8 cellular contexts compared by ENCODE assay signal in genomic region chr4:55853484-55854046, GRCh38. TPM values are rescaled to one million over a fixed set of nuclear protein-coding genes. Genes with fewer than 3 reads are reported as not detected.
DNase-seq lines count a peak whose midpoint lies in the region; ATAC-seq and TF ChIP-seq lines count a peak whose summit lies in the region.

EXOC1 (plus strand) TSS chr4:55853648; CDS start chr4:55858324, 4,676 bp downstream.

- peaks cover 3% of the 10 kb centered on the region for H3K36me3 Mint-ChIP-seq in activated naive CD4-positive, alpha-beta T cell treated with anti-CD3 and anti-CD28 coated beads, Interleukin-2, amount 50 U/mL, for 24 hours

- peak within 1 kb of the TSS; percentile 40 for H3K4me3 Mint-ChIP-seq in activated naive CD4-positive, alpha-beta T cell treated with anti-CD3 and anti-CD28 coated beads, Interleukin-2, amount 50 U/mL, for 24 hours

- H3K36me3 ChIP-seq in GM06990 (ENCODE audit: control insufficient read depth, insufficient read depth, low read length) = no peaks in the 10 kb centered on the region
- H3K36me3 ChIP-seq in suprapubic skin = no peaks in the 10 kb centered on the region

- no peaks in the 10 kb centered on the region for H3K27me3 Mint-ChIP-seq in activated naive CD4-positive, alpha-beta T cell treated with anti-CD3 and anti-CD28 coated beads, Interleukin-2, amount 50 U/mL, for 24 hours

- H3K4me1 ChIP-seq in suprapubic skin = peaks cover 32% of the 10 kb centered on the region

- H3K9me3 ChIP-seq in suprapubic skin = no peaks in the 10 kb centered on the region

- TF ChIP-seq EP300 in suprapubic skin (IDR thresholded peaks at IDR 0.05) = no peak

- ATAC-seq in HG02588 (IDR thresholded peaks at IDR 0.05; ENCODE audit: unreplicated experiment) = peak; percentile 99
- peak; percentile 98 for ATAC-seq in SK-N-SH treated with all-trans-retinoic acid at 6 μM for 48 hours

- peaks cover 43% of the 10 kb centered on the region for H3K4me1 Mint-ChIP-seq in activated naive CD4-positive, alpha-beta T cell treated with anti-CD3 and anti-CD28 coated beads, Interleukin-2, amount 50 U/mL, for 24 hours

- TF ChIP-seq CTCF in GM06990 (IDR thresholded peaks at IDR 0.05; ENCODE audit: insufficient read depth, low read length, poor library complexity, severe bottlenecking) (no peak), suprapubic skin (IDR thresholded peaks at IDR 0.05) (no peak)

- no peaks in the 10 kb centered on the region for H3K9me3 Mint-ChIP-seq in activated naive CD4-positive, alpha-beta T cell treated with anti-CD3 and anti-CD28 coated beads, Interleukin-2, amount 50 U/mL, for 24 hours

- H3K27me3 ChIP-seq in GM06990 (replicated peaks; ENCODE audit: control insufficient read depth, insufficient read depth, low read length) (no peaks in the 10 kb centered on the region), suprapubic skin (no peaks in the 10 kb centered on the region)

- peak within 1 kb of the TSS; percentile 92 for H3K27ac Mint-ChIP-seq in activated naive CD4-positive, alpha-beta T cell treated with anti-CD3 and anti-CD28 coated beads, Interleukin-2, amount 50 U/mL, for 24 hours

- TF ChIP-seq POLR2A in suprapubic skin (IDR thresholded peaks at IDR 0.05) = peak in 1 of 2 donors; percentile 51

- under 1% methylated on average over 49 of the region's 50 CpGs for WGBS in suprapubic skin

- DNase-seq in GM06990 (ENCODE audit: extremely low read depth, insufficient read length) (peak; percentile 97), NCI-H1092 (lab: John Stamatoyannopoulos, UW) (peak; percentile 98), globus pallidus (ENCODE audit: low spot score) (peak; percentile 96), nucleus accumbens (lab: John Stamatoyannopoulos, UW) (peak; percentile 66 to 99 (median 94)), suprapubic skin (ENCODE audit: low spot score in 2 of 2) (peak; percentile 99 to 100)

- peak within 1 kb of the TSS; percentile 93 for H3K27ac ChIP-seq in suprapubic skin

- peak within 1 kb of the TSS; percentile 98 for H3K4me3 ChIP-seq in GM06990 (replicated peaks; ENCODE audit: low read depth, low read length)
- peak within 1 kb of the TSS; percentile 94 for H3K4me3 ChIP-seq in suprapubic skin

TF ChIP-seq in SK-N-SH treated with all-trans-retinoic acid at 6 μM for 48 hours, 23 proteins besides CTCF, POLR2A, EP300 and RAD21:
- TF ChIP-seq TCF4 (CRISPR knock-in tag; IDR thresholded peaks at IDR 0.05; ENCODE audit: borderline replicate concordance) = no peak
- no peak for TF ChIP-seq ISL1 (CRISPR knock-in tag; IDR thresholded peaks at IDR 0.05)
- TF ChIP-seq ESRRG (CRISPR knock-in tag; IDR thresholded peaks at IDR 0.05) = no peak
- no peak for TF ChIP-seq SNAI2 (CRISPR knock-in tag; IDR thresholded peaks at IDR 0.05)
- TF ChIP-seq ZFP3 (CRISPR knock-in tag; IDR thresholded peaks at IDR 0.05) = no peak
- no peak for TF ChIP-seq ZFP30 (CRISPR knock-in tag; IDR thresholded peaks at IDR 0.05)

RNA-seq across cellular contexts. Expression of gene EXOC1, which starts in this region (rescaled TPM):
- total RNA-seq in suprapubic skin = 10 to 100 TPM; 27.1 to 60.1 (median 32.9) TPM

Comparison
In these comparisons a context has a peak if more than half of its experiments do, and no peak if none do; other contexts are left out.
1. Peak in every context shown above with its lines: DNase-seq, ATAC-seq, H3K4me3 ChIP-seq and H3K27ac ChIP-seq.